Comparison of ENCODE assay signal across 20 cellular contexts in the genomic region with DNA sequence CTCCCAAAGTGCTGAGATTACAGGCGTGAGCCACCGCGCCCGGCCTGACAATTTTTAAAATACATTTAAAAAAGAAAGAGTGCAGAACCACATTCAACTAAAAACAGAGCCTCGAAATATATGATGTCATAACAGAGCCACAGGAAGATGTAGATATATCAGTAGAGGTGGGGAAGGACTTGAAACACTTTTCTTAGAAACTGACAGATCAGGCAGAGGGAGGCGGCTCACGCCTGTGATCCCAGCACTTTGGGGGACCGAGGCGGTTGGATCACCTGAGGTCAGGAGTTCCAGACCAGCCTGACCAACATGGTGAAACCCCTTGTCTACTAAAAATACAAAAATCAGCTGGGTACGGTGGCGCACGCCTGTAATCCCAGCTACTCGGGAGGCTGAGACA. TPM values are rescaled to one million over a fixed set of nuclear protein-coding genes. Genes with fewer than 3 reads are reported as not detected.
A peak's percentile ranks its signal among the peaks of the same experiment; 100 is the strongest.
DNase-seq lines count a peak whose midpoint lies in the region; ATAC-seq and TF ChIP-seq lines count a peak whose summit lies in the region.
"Had no signal": no experiment of that assay in that cellular context is flagged by ENCODE, and none has a peak within 500 bp of the region (broad histone marks: within the 10 kb centered on the region; RNA-seq: fewer than 3 reads in every experiment).

No MANE protein-coding gene starts in this region.

- intact Hi-C loops in uterus (cut with DNase I; ENCODE audit: low total_unique reads) = no loop called here

- no peak for TF ChIP-seq POLR2A in uterus (IDR thresholded peaks at IDR 0.05)

- no peaks in the 10 kb centered on the region for H3K9me2 ChIP-seq in hepatocyte (replicated peaks; ENCODE audit: insufficient read depth)

- ATAC-seq in GM21717 (IDR thresholded peaks at IDR 0.05; ENCODE audit: unreplicated experiment) = no peak
- ATAC-seq: CD8-positive, alpha-beta T cell had no signal

- H3K4me2 ChIP-seq in BLaER1 = peak overlapping the region; percentile 22; the same call in 1 of the 2 replicates
- H3K4me2 ChIP-seq in hepatocyte = no peak overlapping the region

- DNase-seq in H7 (peak; percentile 8), hepatocyte (ENCODE audit: low spot score) (no peak), uterus (no peak), HUDEP-2 (lab: John Stamatoyannopoulos, UW; ENCODE audit: unreplicated experiment in 76 of 76) (no peak), SIG-M5 (lab: John Stamatoyannopoulos, UW) (no peak), brain microvascular endothelial cell (no peak)
- DNase-seq: 8988T; BE2C; Calu3; CD8-positive, alpha-beta T cell; DMS79 treated with DMSO at 0.1 percent for 48 hours; GF-D8; KG1 had no signal

- H3K4me1 ChIP-seq in BLaER1 = peaks cover 50% of the 10 kb centered on the region
- H3K4me1 ChIP-seq in hepatocyte (ENCODE audit: insufficient read depth) = peaks cover 23% of the 10 kb centered on the region
- H3K4me1 ChIP-seq in uterus = no peaks in the 10 kb centered on the region
- H3K4me1 ChIP-seq: BE2C, HAP-1 had no signal

- no peak for TF ChIP-seq CTCF in hepatocyte (IDR thresholded peaks at IDR 0.05; ENCODE audit: poor library complexity)
- TF ChIP-seq CTCF in uterus (IDR thresholded peaks at IDR 0.05) = no peak
- no peak for TF ChIP-seq CTCF in brain microvascular endothelial cell (IDR thresholded peaks at IDR 0.05; ENCODE audit: low read depth, low read length, missing control alignments)

- no peak overlapping the region for H2AFZ ChIP-seq in hepatocyte

- no peaks in the 10 kb centered on the region for H3K79me2 ChIP-seq in hepatocyte

- H3K4me3 ChIP-seq in BLaER1 (no peak overlapping the region), H7 (ENCODE audit: insufficient read depth, low read depth, low read length) (no peak overlapping the region), hepatocyte (no peak overlapping the region), uterus (no peak overlapping the region), brain microvascular endothelial cell (ENCODE audit: low read depth, low read length) (no peak overlapping the region)
- H3K4me3 ChIP-seq: HAP-1 had no signal

- H3K36me3 ChIP-seq in BLaER1 (no peaks in the 10 kb centered on the region), H7 (replicated peaks; ENCODE audit: control insufficient read depth, insufficient read depth, low read length) (no peaks in the 10 kb centered on the region), hepatocyte (replicated peaks; ENCODE audit: insufficient read depth, low read depth) (no peaks in the 10 kb centered on the region), uterus (no peaks in the 10 kb centered on the region), brain microvascular endothelial cell (replicated peaks) (no peaks in the 10 kb centered on the region)
- H3K36me3 ChIP-seq: BE2C, HAP-1 had no signal

- H3K27ac ChIP-seq in BLaER1 (no peak overlapping the region), hepatocyte (peak overlapping the region; percentile 83), uterus (peak overlapping the region; percentile 76 to 77), brain microvascular endothelial cell (no peak overlapping the region)
- H3K27ac ChIP-seq: HL-60 had no signal

- H3K9ac ChIP-seq in BLaER1 = no peak overlapping the region

- no peaks in the 10 kb centered on the region for H4K20me1 ChIP-seq in BLaER1
- no peaks in the 10 kb centered on the region for H4K20me1 ChIP-seq in hepatocyte (ENCODE audit: insufficient read depth, poor library complexity, severe bottlenecking)

- H3K9me3 ChIP-seq in BLaER1 = no peaks in the 10 kb centered on the region
- H3K9me3 ChIP-seq in hepatocyte (ENCODE audit: low read depth) = no peaks in the 10 kb centered on the region
- H3K9me3 ChIP-seq in uterus = no peaks in the 10 kb centered on the region
- H3K9me3 ChIP-seq: BE2C, HAP-1 had no signal

- in situ Hi-C loops in brain microvascular endothelial cell (cut with HindIII; ENCODE audit: low pct_ligation_motif_present, low sequenced_read_pairs) = no loop called here

- 94% methylated on average over 13 of the region's 13 CpGs for WGBS in hepatocyte (ENCODE audit: low lambda C conversion rate, missing lambda C conversion rate)

- no peaks in the 10 kb centered on the region for H3K27me3 ChIP-seq in BLaER1
- no peaks in the 10 kb centered on the region for H3K27me3 ChIP-seq in H7 (ENCODE audit: control insufficient read depth, insufficient read depth, low read length)
- H3K27me3 ChIP-seq in hepatocyte = no peaks in the 10 kb centered on the region
- no peaks in the 10 kb centered on the region for H3K27me3 ChIP-seq in uterus
- no peaks in the 10 kb centered on the region for H3K27me3 ChIP-seq in brain microvascular endothelial cell (replicated peaks)
- H3K27me3 ChIP-seq: BE2C had no signal

RNA-seq across cellular contexts. Expression of gene MLC1, which starts 7.0 kb away (rescaled TPM):
- 0.14 TPM in 1 of 2 replicates, not detected in the other for total RNA-seq in H7 (2014; rRNA removed; shearing (Covaris generic))
- total RNA-seq in hepatocyte = 3.7 and 8.2 TPM in 2 replicates
- polyA plus RNA-seq in hepatocyte = 3.3 and 3.4 TPM in 2 replicates
- 1 to 10 TPM in 1 of 4 donors, under 1 TPM in 2, not detected in 1; 0.29 to 1.9 (median 0.40) TPM for total RNA-seq in uterus
- total RNA-seq: Calu3, H1 had no signal

RNA-seq across cellular contexts. Expression of gene MOV10L1, which starts 11.6 kb away (rescaled TPM):
- total RNA-seq in H7 (2014; rRNA removed; shearing (Covaris generic)) = not detected in 2 replicates
- total RNA-seq in hepatocyte = 0.92 and 3.6 TPM in 2 replicates
- polyA plus RNA-seq in hepatocyte = 0.36 and 2.0 TPM in 2 replicates
- total RNA-seq in uterus = 1 to 10 TPM in 2 of 4 donors, not detected in 2; 1.8 to 3.4 TPM
- total RNA-seq: Calu3; CD8-positive, alpha-beta T cell; H1; HT1080 had no signal
- polyA plus RNA-seq: IgD-negative memory B cell had no signal

RNA-seq across cellular contexts. Expression of gene TTLL8, which starts 20.1 kb away (rescaled TPM):
- total RNA-seq in H7 (2014; rRNA removed; shearing (Covaris generic)) = not detected in 2 replicates
- not detected in 2 replicates for total RNA-seq in hepatocyte
- polyA plus RNA-seq in hepatocyte = not detected in 2 replicates
- not detected for total RNA-seq in uterus
- total RNA-seq: Calu3; CD8-positive, alpha-beta T cell; H1; HT1080 had no signal
- polyA plus RNA-seq: H1, IgD-negative memory B cell had no signal

Comparison
In these comparisons a context has a peak if more than half of its experiments do, and no peak if none do; other contexts are left out.
1. H3K27ac ChIP-seq: peak in hepatocyte (single experiment) and uterus (2 of 2); none in BLaER1 (single experiment) and brain microvascular endothelial cell (single experiment).